In the genomic region with DNA sequence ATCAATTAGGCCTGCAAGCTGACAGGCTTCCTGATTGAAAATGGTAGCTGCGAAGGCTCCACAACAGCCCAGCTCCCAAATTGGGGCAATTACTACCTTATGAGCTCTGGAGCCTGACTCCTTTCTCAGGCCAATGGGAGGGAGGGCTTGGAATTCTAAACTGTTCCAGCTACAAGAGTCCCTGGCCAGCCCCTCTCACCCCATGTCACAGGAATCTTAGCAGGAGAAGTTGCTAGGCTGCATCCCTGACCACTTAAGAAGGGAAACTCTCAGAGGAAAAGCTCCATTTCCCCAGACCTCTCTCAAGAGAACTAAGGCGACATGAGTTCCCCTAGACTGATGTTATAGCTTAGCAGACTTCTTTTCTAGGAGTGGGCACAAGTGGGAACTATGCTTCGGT, we compare ENCODE assay signal across 18 cellular contexts. TPM values are rescaled to one million over a fixed set of nuclear protein-coding genes. Genes with fewer than 3 reads are reported as not detected.
A peak's percentile ranks its signal among the peaks of the same experiment; 100 is the strongest.
DNase-seq lines count a peak whose midpoint lies in the region; ATAC-seq, FAIRE-seq and TF ChIP-seq lines count a peak whose summit lies in the region.
"Had no signal": no experiment of that assay in that cellular context is flagged by ENCODE, and none has a peak within 500 bp of the region (broad histone marks: within the 10 kb centered on the region; RNA-seq: fewer than 3 reads in every experiment).

No MANE protein-coding gene starts in this region.

- no peak overlapping the region for H3K56ac ChIP-seq in H1 (replicated peaks; ENCODE audit: insufficient read length, low read depth, low read length)

- H3K4me3 ChIP-seq in HUES64 (ENCODE audit: low read length) (peak overlapping the region; percentile 48), H1 (ENCODE audit: extremely low read depth in 1 of 4, insufficient read depth in 2 of 4, low read depth in 3 of 4, low read length in 4 of 4) (peak overlapping the region in 3 of 4 experiments; percentile 38 to 56 (median 56); a peak in 6 of 8 replicates), mesenchymal stem cell (ENCODE audit: insufficient read depth in 1 of 2, low read depth in 1 of 2, low read length in 2 of 2) (peak overlapping the region in 1 of 2 experiments; percentile 32), gastrocnemius medialis (no peak overlapping the region)
- H3K4me3 ChIP-seq: pancreas, thoracic aorta had no signal

- peaks cover 7 to 43% of the 10 kb centered on the region in 2 experiments for H3K79me2 ChIP-seq in H1 (ENCODE audit: control insufficient read depth in 1 of 2, insufficient read depth in 2 of 2, low read length in 2 of 2)

- CTCF ChIA-PET in H1 (lab: Charles Lee; ENCODE audit: partially characterized antibody), result interaction anchor here (0.9 to 6.6 kb wide), 10 partner anchors 10 to 499 kb away, joined by 3 to 81 read pairs (median 6); partner anchors contain the start of gene CSTPP1

- H3K27ac ChIP-seq in HUES64 (ENCODE audit: low read depth, low read length) (peak overlapping the region; percentile 85), H1 (ENCODE audit: low read depth, low read length) (peak overlapping the region; percentile 55; the same call in 1 of the 2 replicates), mesenchymal stem cell (ENCODE audit: low read length, poor library complexity, severe bottlenecking) (peak overlapping the region; percentile 79), gastrocnemius medialis (peak overlapping the region; percentile 82 to 90 (median 88))
- H3K27ac ChIP-seq: esophagus squamous epithelium, pancreas, thoracic aorta had no signal

- DNase-seq in H1 (ENCODE audit: low read depth in 1 of 2, low spot score in 2 of 2) (no peak), mesenchymal stem cell (peak; percentile 52), gastrocnemius medialis (no peak), AG08395 (ENCODE audit: low spot score) (no peak), NCI-H2227 treated with DMSO at 0.1 percent for 48 hours (lab: John Stamatoyannopoulos, UW) (no peak)
- DNase-seq in effector CD8-positive, alpha-beta T cell (lab: John Stamatoyannopoulos, UW), result no peak
- no peak for DNase-seq in activated T-helper 2 cell treated with anti-CD3 and anti-CD28 coated beads, Interferon-gamma antibody, Interleukin-2, Interleukin-4, amounts not matched to agents 10 μg/mL and 5 μg/mL and 100 μg/mL, durations not matched to agents 14 hours and 24 hours and 36 hours (ENCODE audit: low spot score)
- DNase-seq: activated naive CD8-positive, alpha-beta T cell treated with anti-CD3 and anti-CD28 coated beads, Interleukin-2, amount 50 U/mL, for 24 hours; esophagus squamous epithelium; NCI-H187 treated with DMSO at 0.1 percent for 48 hours; NCI-H510A; pancreas; T-helper 17 cell had no signal

- TF ChIP-seq RAD21 in H1 (IDR thresholded peaks at IDR 0.05 in 1 of 2, conservative IDR thresholded peaks at IDR 0.05 in 1 of 2; ENCODE audit: low read depth in 2 of 2, low read length in 2 of 2), result no peak

- H2BK20ac ChIP-seq in H1 (ENCODE audit: low read length), result 0 out of 2 replicates have a peak overlapping the region, but pooled peaks have one; percentile 55

- TF ChIP-seq POLR2A in H1 (IDR thresholded peaks at IDR 0.05; ENCODE audit: control extremely low read depth in 1 of 2, low read depth in 2 of 2, low read length in 2 of 2), result no peak
- TF ChIP-seq POLR2A in gastrocnemius medialis (IDR thresholded peaks at IDR 0.05), result no peak

- H2BK15ac ChIP-seq in H1 (ENCODE audit: low read length) (peak overlapping the region; percentile 98; the same call in 1 of the 2 replicates), mesenchymal stem cell (ENCODE audit: low read depth, poor library complexity, severe bottlenecking) (no peak overlapping the region)

- H4K8ac ChIP-seq in H1 (ENCODE audit: extremely low read depth, insufficient read depth, low read length), result no peak overlapping the region
- H4K8ac ChIP-seq in mesenchymal stem cell (ENCODE audit: low read length), result peak overlapping the region; percentile 91

- H3K4ac ChIP-seq in H1 (replicated peaks; ENCODE audit: insufficient read length, low read depth, low read length), result peak overlapping the region; percentile 62
- peak overlapping the region in 1 of 2 experiments; percentile 66 for H3K4ac ChIP-seq in mesenchymal stem cell (ENCODE audit: low read depth in 1 of 2, low read length in 2 of 2)

- H3K4me3 Mint-ChIP-seq in activated T-helper 2 cell treated with anti-CD3 and anti-CD28 coated beads, Interferon-gamma antibody, Interleukin-2, Interleukin-4, amounts not matched to agents 10 μg/mL and 5 μg/mL and 100 μg/mL, durations not matched to agents 14 hours and 24 hours and 36 hours (ENCODE audit: low read depth), result no peak overlapping the region
- H3K4me3 Mint-ChIP-seq: activated naive CD8-positive, alpha-beta T cell treated with anti-CD3 and anti-CD28 coated beads, Interleukin-2, amount 50 U/mL, for 24 hours; T-helper 17 cell had no signal

- no peak overlapping the region for H4K5ac ChIP-seq in H1 (ENCODE audit: insufficient read length, low read depth, low read length)

- no peaks in the 10 kb centered on the region for H3K36me3 Mint-ChIP-seq in activated T-helper 2 cell treated with anti-CD3 and anti-CD28 coated beads, Interferon-gamma antibody, Interleukin-2, Interleukin-4, amounts not matched to agents 10 μg/mL and 5 μg/mL and 100 μg/mL, durations not matched to agents 14 hours and 24 hours and 36 hours (ENCODE audit: low read depth)

- H3K27me3 ChIP-seq in HUES64 (ENCODE audit: insufficient read depth, low read length) (peaks cover 18% of the 10 kb centered on the region), H1 (replicated peaks in 1 of 4; ENCODE audit: control insufficient read depth in 3 of 4, extremely low read depth in 1 of 4, insufficient read depth in 3 of 4, low read length in 3 of 4) (peaks cover 0 to 15% (median 5%) of the 10 kb centered on the region in 4 experiments; a peak in 5 of 7 replicates), mesenchymal stem cell (ENCODE audit: control insufficient read depth in 1 of 2, insufficient read depth in 1 of 2, low read length in 2 of 2) (no peaks in the 10 kb centered on the region), gastrocnemius medialis (no peaks in the 10 kb centered on the region)
- H3K27me3 ChIP-seq: pancreas had no signal

- peaks cover 0 to 2% of the 10 kb centered on the region in 2 experiments for H4K20me1 ChIP-seq in H1 (replicated peaks in 1 of 2; ENCODE audit: control insufficient read depth in 1 of 2, insufficient read depth in 2 of 2, low read length in 2 of 2)

- peaks cover 11% of the 10 kb centered on the region for H3K79me1 ChIP-seq in H1 (ENCODE audit: low read depth, low read length)
- H3K79me1 ChIP-seq in mesenchymal stem cell (replicated peaks; ENCODE audit: low read length, poor library complexity, severe bottlenecking), result peaks cover 14% of the 10 kb centered on the region

- H3K36me3 ChIP-seq in HUES64 (ENCODE audit: insufficient read depth, low read length) (no peaks in the 10 kb centered on the region), H1 (ENCODE audit: control insufficient read depth in 2 of 4, insufficient read depth in 4 of 4, low read length in 3 of 4) (no peaks in the 10 kb centered on the region), mesenchymal stem cell (ENCODE audit: control insufficient read depth in 1 of 2, insufficient read depth in 2 of 2, low read depth in 1 of 2, low read length in 2 of 2) (no peaks in the 10 kb centered on the region), gastrocnemius medialis (no peaks in the 10 kb centered on the region)
- H3K36me3 ChIP-seq: esophagus squamous epithelium, pancreas, thoracic aorta had no signal

- in situ Hi-C loops in gastrocnemius medialis (cut with MboI; ENCODE audit: low sequenced_read_pairs in 4 of 4), result no loop called here

- H3K27ac Mint-ChIP-seq in activated T-helper 2 cell treated with anti-CD3 and anti-CD28 coated beads, Interferon-gamma antibody, Interleukin-2, Interleukin-4, amounts not matched to agents 10 μg/mL and 5 μg/mL and 100 μg/mL, durations not matched to agents 14 hours and 24 hours and 36 hours, result no peak overlapping the region
- H3K27ac Mint-ChIP-seq: activated naive CD8-positive, alpha-beta T cell treated with anti-CD3 and anti-CD28 coated beads, Interleukin-2, amount 50 U/mL, for 24 hours; T-helper 17 cell had no signal

- no peak overlapping the region for H2AFZ ChIP-seq in H1 (ENCODE audit: low read length)
- H2AFZ ChIP-seq in mesenchymal stem cell (ENCODE audit: low read depth, low read length), result no peak overlapping the region

- H3K14ac ChIP-seq in H1 (ENCODE audit: insufficient read length) (no peak overlapping the region), mesenchymal stem cell (ENCODE audit: low read length in 2 of 2) (no peak overlapping the region)

- peaks cover 62% of the 10 kb centered on the region for H3K27me3 Mint-ChIP-seq in activated T-helper 2 cell treated with anti-CD3 and anti-CD28 coated beads, Interferon-gamma antibody, Interleukin-2, Interleukin-4, amounts not matched to agents 10 μg/mL and 5 μg/mL and 100 μg/mL, durations not matched to agents 14 hours and 24 hours and 36 hours (ENCODE audit: low read depth)

- H2BK5ac ChIP-seq in H1 (ENCODE audit: low read depth, low read length), result peak overlapping the region; percentile 41; the same call in 1 of the 2 replicates
- H2BK5ac ChIP-seq in mesenchymal stem cell (ENCODE audit: low read depth, low read length, poor library complexity, severe bottlenecking), result no peak overlapping the region

- TF ChIP-seq CTCF in H1 (IDR thresholded peaks at IDR 0.05; ENCODE audit: control extremely low read depth in 1 of 3, insufficient read depth in 1 of 3, low read depth in 1 of 3, low read length in 3 of 3) (no peak), gastrocnemius medialis (IDR thresholded peaks at IDR 0.05 in 4 of 5, conservative IDR thresholded peaks at IDR 0.05 in 1 of 5) (no peak)

- H3K9ac ChIP-seq in HUES64 (ENCODE audit: low read depth, low read length) (peak overlapping the region; percentile 52), H1 (replicated peaks in 1 of 4; ENCODE audit: extremely low read depth in 1 of 4, low read depth in 3 of 4, low read length in 3 of 4) (no peak overlapping the region), mesenchymal stem cell (ENCODE audit: low read length) (no peak overlapping the region)

- intact Hi-C loops in gastrocnemius medialis (cut with DNase I; ENCODE audit: low total_unique reads), result loop anchor here (10.0 kb wide), 1 partner anchor 331 kb away; the partner anchor contains the start of gene ACP2
- intact Hi-C loops in activated T-helper 2 cell treated with anti-CD3 and anti-CD28 coated beads, Interferon-gamma antibody, Interleukin-2, Interleukin-4, amounts not matched to agents 10 μg/mL and 5 μg/mL and 100 μg/mL, durations not matched to agents 14 hours and 24 hours and 36 hours (cut with micrococcal nuclease), result loop anchor here (10.0 kb wide), 1 partner anchor 101 kb away; no protein-coding TSS in a partner anchor

- H3K23me2 ChIP-seq in H1 (ENCODE audit: low read depth, low read length), result peaks cover 17% of the 10 kb centered on the region

- H3K4me2 ChIP-seq in H1 (ENCODE audit: insufficient read depth in 1 of 2, low read depth in 2 of 2, low read length in 2 of 2) (peak overlapping the region; percentile 79 to 81), mesenchymal stem cell (ENCODE audit: low read length, poor library complexity, severe bottlenecking) (peak overlapping the region; percentile 81)

- H3K9me3 Mint-ChIP-seq in activated T-helper 2 cell treated with anti-CD3 and anti-CD28 coated beads, Interferon-gamma antibody, Interleukin-2, Interleukin-4, amounts not matched to agents 10 μg/mL and 5 μg/mL and 100 μg/mL, durations not matched to agents 14 hours and 24 hours and 36 hours, result no peaks in the 10 kb centered on the region
- H3K9me3 Mint-ChIP-seq: activated naive CD8-positive, alpha-beta T cell treated with anti-CD3 and anti-CD28 coated beads, Interleukin-2, amount 50 U/mL, for 24 hours had no signal

- H2AK5ac ChIP-seq in H1 (ENCODE audit: low read depth, low read length) (no peak overlapping the region), mesenchymal stem cell (ENCODE audit: low read length, severe bottlenecking) (peak overlapping the region; percentile 33)

- H3K4me1 ChIP-seq in HUES64 (ENCODE audit: insufficient read depth, low read length) (peaks cover 42% of the 10 kb centered on the region), H1 (replicated peaks in 1 of 4; ENCODE audit: control insufficient read depth in 3 of 4, insufficient read depth in 4 of 4, low read length in 3 of 4) (peaks cover 15 to 26% (median 24%) of the 10 kb centered on the region in 4 experiments), mesenchymal stem cell (ENCODE audit: control insufficient read depth, insufficient read depth, low read depth, low read length) (peaks cover 26% of the 10 kb centered on the region), gastrocnemius medialis (peaks cover 46 to 50% of the 10 kb centered on the region in 2 donors)

- POLR2A ChIA-PET in H1 (lab: Charles Lee; ENCODE audit: partially characterized antibody), result interaction anchor here (1.0 to 2.9 kb wide), 10 partner anchors 10 to 249 kb away, joined by 3 to 20 read pairs (median 4); no protein-coding TSS in a partner anchor

- no peak overlapping the region for H4K91ac ChIP-seq in H1 (replicated peaks; ENCODE audit: insufficient read length, low read length)
- no peak overlapping the region for H4K91ac ChIP-seq in mesenchymal stem cell (ENCODE audit: low read length)

- FAIRE-seq in H1 (lab: Jason Lieb, UNC), result no peak
- FAIRE-seq: bronchial epithelial cell, H54, pancreas had no signal

- TF ChIP-seq EP300 in H1 (IDR thresholded peaks at IDR 0.05; ENCODE audit: borderline replicate concordance in 1 of 2, low read depth in 2 of 2, low read length in 2 of 2), result no peak

- H2BK120ac ChIP-seq in H1 (replicated peaks; ENCODE audit: low read depth, low read length) (no peak overlapping the region), mesenchymal stem cell (ENCODE audit: low read depth, low read length) (no peak overlapping the region)

- H2BK12ac ChIP-seq in H1 (ENCODE audit: low read depth, low read length) (peak overlapping the region; percentile 51; the same call in 1 of the 2 replicates), mesenchymal stem cell (ENCODE audit: low read length in 2 of 2) (peak overlapping the region in 1 of 2 experiments; percentile 37)

- ATAC-seq in gastrocnemius medialis, result no peak
- ATAC-seq: activated CD4-positive, CD25-positive, alpha-beta regulatory T cell treated with anti-CD3 and anti-CD28 coated beads, Interleukin-2, amount 50 U/mL, for 24 hours; activated naive CD8-positive, alpha-beta T cell treated with anti-CD3 and anti-CD28 coated beads, Interleukin-2, amount 50 U/mL, for 24 hours; pancreas; T-helper 17 cell had no signal

- no peak overlapping the region for H3K23ac ChIP-seq in H1 (ENCODE audit: insufficient read length)
- peak overlapping the region in 1 of 2 experiments; percentile 14 for H3K23ac ChIP-seq in mesenchymal stem cell (ENCODE audit: low read length in 2 of 2)

- no peak overlapping the region; the same call in 1 of the 2 replicates for H3K18ac ChIP-seq in H1 (ENCODE audit: extremely low read depth, low read length)
- H3K18ac ChIP-seq in mesenchymal stem cell (ENCODE audit: low read depth in 1 of 2, low read length in 2 of 2), result peak overlapping the region in 1 of 2 experiments; percentile 90

- H3K9me3 ChIP-seq in HUES64 (ENCODE audit: insufficient read depth, low read depth, low read length), result no peaks in the 10 kb centered on the region
- H3K9me3 ChIP-seq in H1 (ENCODE audit: insufficient read depth in 2 of 2, low read depth in 1 of 2, low read length in 1 of 2), result no peaks in the 10 kb centered on the region
- no peaks in the 10 kb centered on the region for H3K9me3 ChIP-seq in mesenchymal stem cell (ENCODE audit: control insufficient read depth, low read length)
- no peaks in the 10 kb centered on the region for H3K9me3 ChIP-seq in gastrocnemius medialis
- H3K9me3 ChIP-seq: esophagus squamous epithelium, pancreas, thoracic aorta had no signal

- WGBS in HUES64, result 45% methylated on average over 3 of the region's 3 CpGs
- WGBS in H1 (ENCODE audit: extremely low coverage in 1 of 2, insufficient coverage in 1 of 2, insufficient read length in 1 of 2, insufficient replicate concordance in 2 of 2, low coverage in 1 of 2, low lambda C conversion rate in 2 of 2, missing lambda C conversion rate in 1 of 2), 2 experiments, result 40% methylated on average over 3 of the region's 3 CpGs; no CpG with 5 or more reads in 1 of the 2 experiments
- 60% methylated on average over 3 of the region's 3 CpGs for WGBS in mesenchymal stem cell

- H3K4me1 Mint-ChIP-seq in activated T-helper 2 cell treated with anti-CD3 and anti-CD28 coated beads, Interferon-gamma antibody, Interleukin-2, Interleukin-4, amounts not matched to agents 10 μg/mL and 5 μg/mL and 100 μg/mL, durations not matched to agents 14 hours and 24 hours and 36 hours (ENCODE audit: low read depth), result peaks cover 9% of the 10 kb centered on the region

RNA-seq across cellular contexts. Expression of gene LRP4, which starts 4.9 kb away (rescaled TPM):
- 16.1 TPM for polyA plus RNA-seq in HUES64 (2013, experiment 1 of 2)
- polyA plus RNA-seq in HUES64 (2013, experiment 2 of 2), result 19.5 TPM
- total RNA-seq in H1 (2021; fragmentation: NEBNext Ultra II Directional; extraction: Animal tissue kit (Norgen Biotek cat#: 25700)), result 20.8 and 22.1 TPM in 2 replicates
- polyA plus RNA-seq in H1 (2011; rRNA removed), result 5.4 and 11.0 TPM in 2 replicates
- polyA plus RNA-seq in H1 (2011; cell fraction: cytosol; rRNA removed), result 9.7 TPM
- polyA plus RNA-seq in H1 (2011; cell fraction: nucleus; rRNA removed), result 38.0 TPM
- polyA plus RNA-seq in H1 (2012, experiment 1 of 2), result 13.2 to 16.4 TPM (median 13.8 TPM) in 4 replicates
- 3.2 TPM for polyA plus RNA-seq in H1 (2012, experiment 2 of 2)
- 19.9 TPM for polyA plus RNA-seq in H1 (2013, experiment 1 of 2)
- 17.6 TPM for polyA plus RNA-seq in H1 (2013, experiment 2 of 2)
- polyA minus RNA-seq in H1 (2011; rRNA and poly(A)+ RNA removed), result 28.0 and 31.2 TPM in 2 replicates
- polyA minus RNA-seq in H1 (2011; cell fraction: cytosol; rRNA and poly(A)+ RNA removed), result 11.9 TPM
- polyA minus RNA-seq in H1 (2011; cell fraction: nucleus; rRNA and poly(A)+ RNA removed), result 29.2 TPM
- 25.1 TPM for polyA plus RNA-seq in mesenchymal stem cell (2013, experiment 1 of 2)
- polyA plus RNA-seq in mesenchymal stem cell (2013, experiment 2 of 2), result 23.9 TPM
- 10 to 100 TPM in 1 of 4 donors, 1 to 10 TPM in 3; 3.9 to 19.0 (median 6.2) TPM for total RNA-seq in gastrocnemius medialis
- 0.07 and 0.21 TPM in 2 replicates for total RNA-seq in activated T-helper 2 cell treated with anti-CD3 and anti-CD28 coated beads, Interferon-gamma antibody, Interleukin-2, Interleukin-4, amounts not matched to agents 10 μg/mL and 5 μg/mL and 100 μg/mL, durations not matched to agents 14 hours and 24 hours and 36 hours
- total RNA-seq: T-helper 17 cell had no signal

RNA-seq across cellular contexts. Expression of gene CSTPP1, which starts 23.1 kb away (rescaled TPM):
- polyA plus RNA-seq in HUES64 (2013, experiment 1 of 2), result 25.3 TPM
- 32.1 TPM for polyA plus RNA-seq in HUES64 (2013, experiment 2 of 2)
- total RNA-seq in H1 (2021; fragmentation: NEBNext Ultra II Directional; extraction: Animal tissue kit (Norgen Biotek cat#: 25700)), result 24.2 and 26.2 TPM in 2 replicates
- polyA plus RNA-seq in H1 (2011; rRNA removed), result 28.7 and 55.1 TPM in 2 replicates
- polyA plus RNA-seq in H1 (2011; cell fraction: cytosol; rRNA removed), result 27.5 TPM
- polyA plus RNA-seq in H1 (2011; cell fraction: nucleus; rRNA removed), result 34.3 TPM
- 24.5 to 28.7 TPM (median 26.8 TPM) in 4 replicates for polyA plus RNA-seq in H1 (2012, experiment 1 of 2)
- 26.6 TPM for polyA plus RNA-seq in H1 (2012, experiment 2 of 2)
- polyA plus RNA-seq in H1 (2013, experiment 1 of 2), result 15.1 TPM
- 15.9 TPM for polyA plus RNA-seq in H1 (2013, experiment 2 of 2)
- polyA minus RNA-seq in H1 (2011; rRNA and poly(A)+ RNA removed), result 25.0 and 34.0 TPM in 2 replicates
- 20.8 TPM for polyA minus RNA-seq in H1 (2011; cell fraction: cytosol; rRNA and poly(A)+ RNA removed)
- polyA minus RNA-seq in H1 (2011; cell fraction: nucleus; rRNA and poly(A)+ RNA removed), result 33.3 TPM
- polyA plus RNA-seq in mesenchymal stem cell (2013, experiment 1 of 2), result 29.3 TPM
- 28.4 TPM for polyA plus RNA-seq in mesenchymal stem cell (2013, experiment 2 of 2)
- total RNA-seq in gastrocnemius medialis, result 1 to 10 TPM; 4.3 to 8.1 (median 6.4) TPM
- total RNA-seq in activated T-helper 2 cell treated with anti-CD3 and anti-CD28 coated beads, Interferon-gamma antibody, Interleukin-2, Interleukin-4, amounts not matched to agents 10 μg/mL and 5 μg/mL and 100 μg/mL, durations not matched to agents 14 hours and 24 hours and 36 hours, result 17.8 and 19.0 TPM in 2 replicates

Comparison
In these comparisons a context has a peak if more than half of its experiments do, and no peak if none do; other contexts are left out.
1. H3K4me3 ChIP-seq: peak in HUES64 (single experiment) and H1 (3 of 4); none in gastrocnemius medialis (0 of 4).
2. Peak in every context shown above with its lines, with median percentiles within 50 percentile points of each other: H3K27ac ChIP-seq.